In the genomic region with DNA sequence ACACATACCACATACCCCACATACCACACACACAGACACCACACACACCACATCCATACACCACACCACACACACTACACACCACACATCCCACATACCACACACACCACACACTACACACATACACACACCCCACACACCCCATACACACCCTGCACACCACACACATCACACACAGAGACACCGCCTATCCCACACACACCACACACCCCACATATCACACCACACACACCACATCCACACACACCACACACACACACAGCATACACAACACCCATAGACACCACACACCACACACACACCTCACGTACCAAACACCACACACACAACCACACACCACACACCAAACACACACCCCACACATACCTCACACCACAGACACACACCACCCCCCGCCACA, we compare ENCODE assay signal across 17 cellular contexts.
"Had no signal": no experiment of that assay in that cellular context is flagged by ENCODE, and none has a peak within 500 bp of the region (broad histone marks: within the 10 kb centered on the region; RNA-seq: fewer than 3 reads in every experiment).

No MANE protein-coding gene starts in this region.

- H3K27me3 Mint-ChIP-seq: activated T-cell treated with anti-CD3 and anti-CD28 coated beads, Interleukin-2, amount 50 U/mL, for 24 hours; stimulated activated naive CD8-positive, alpha-beta T cell treated with anti-CD3 and anti-CD28 coated beads, Interleukin-15, amount 100 ng/mL, for 72 hours had no signal

- H3K9me3 ChIP-seq: breast epithelium, sigmoid colon, SK-N-SH had no signal

- H3K9ac ChIP-seq: SK-N-SH had no signal

- DNase-seq: activated CD4-positive, alpha-beta T cell treated with anti-CD3 and anti-CD28 coated beads for 4 hours; activated effector memory CD4-positive, alpha-beta T cell treated with anti-CD3 and anti-CD28 coated beads, Interleukin-2, amount 50 U/mL, for 16 hours; activated T-cell treated with anti-CD3 and anti-CD28 coated beads, Interleukin-2, amount 50 U/mL, for 24 hours; aorta; effector memory CD4-positive, alpha-beta T cell; foreskin keratinocyte; kidney glomerular epithelial cell; left ventricle myocardium superior; sigmoid colon; SK-N-SH; spleen; stimulated activated naive CD8-positive, alpha-beta T cell treated with anti-CD3 and anti-CD28 coated beads, Interleukin-15, amount 100 ng/mL, for 72 hours had no signal

- H3K4me1 ChIP-seq: breast epithelium, foreskin keratinocyte, spleen had no signal

- H3K9me3 Mint-ChIP-seq: activated T-cell treated with anti-CD3 and anti-CD28 coated beads, Interleukin-2, amount 50 U/mL, for 24 hours; dendritic cell treated with granulocyte-macrophage colony-stimulating factor and Interleukin-4, amounts not matched to agents 40 ng/mL and 50 ng/mL, for 4 days had no signal

- H3K36me3 ChIP-seq: breast epithelium, sigmoid colon, spleen had no signal

- H3K4me2 ChIP-seq: SK-N-SH had no signal

- H3K27ac Mint-ChIP-seq: activated naive CD8-positive, alpha-beta T cell; activated T-cell treated with anti-CD3 and anti-CD28 coated beads, Interleukin-2, amount 50 U/mL, for 24 hours; dendritic cell treated with granulocyte-macrophage colony-stimulating factor and Interleukin-4, amounts not matched to agents 40 ng/mL and 50 ng/mL, for 4 days; memory B cell; nephron; stimulated activated naive CD8-positive, alpha-beta T cell treated with anti-CD3 and anti-CD28 coated beads, Interleukin-15, amount 100 ng/mL, for 72 hours had no signal

- H3K4me3 Mint-ChIP-seq: activated naive CD8-positive, alpha-beta T cell; activated T-cell treated with anti-CD3 and anti-CD28 coated beads, Interleukin-2, amount 50 U/mL, for 24 hours; dendritic cell treated with granulocyte-macrophage colony-stimulating factor and Interleukin-4, amounts not matched to agents 40 ng/mL and 50 ng/mL, for 4 days; memory B cell; nephron; stimulated activated naive CD8-positive, alpha-beta T cell treated with anti-CD3 and anti-CD28 coated beads, Interleukin-15, amount 100 ng/mL, for 72 hours had no signal

- H3K27ac ChIP-seq: breast epithelium, foreskin keratinocyte, sigmoid colon, spleen had no signal

- H3K27me3 ChIP-seq: breast epithelium, sigmoid colon, spleen had no signal

- H3K4me1 Mint-ChIP-seq: nephron; stimulated activated naive CD8-positive, alpha-beta T cell treated with anti-CD3 and anti-CD28 coated beads, Interleukin-15, amount 100 ng/mL, for 72 hours had no signal

- H3K4me3 ChIP-seq: breast epithelium, sigmoid colon, spleen had no signal

- ATAC-seq: foreskin keratinocyte; left ventricle myocardium superior; stimulated activated naive CD8-positive, alpha-beta T cell treated with anti-CD3 and anti-CD28 coated beads, Interleukin-15, amount 100 ng/mL, for 72 hours had no signal
